Comparison of ENCODE assay signal across 8 cellular contexts in the genomic region with DNA sequence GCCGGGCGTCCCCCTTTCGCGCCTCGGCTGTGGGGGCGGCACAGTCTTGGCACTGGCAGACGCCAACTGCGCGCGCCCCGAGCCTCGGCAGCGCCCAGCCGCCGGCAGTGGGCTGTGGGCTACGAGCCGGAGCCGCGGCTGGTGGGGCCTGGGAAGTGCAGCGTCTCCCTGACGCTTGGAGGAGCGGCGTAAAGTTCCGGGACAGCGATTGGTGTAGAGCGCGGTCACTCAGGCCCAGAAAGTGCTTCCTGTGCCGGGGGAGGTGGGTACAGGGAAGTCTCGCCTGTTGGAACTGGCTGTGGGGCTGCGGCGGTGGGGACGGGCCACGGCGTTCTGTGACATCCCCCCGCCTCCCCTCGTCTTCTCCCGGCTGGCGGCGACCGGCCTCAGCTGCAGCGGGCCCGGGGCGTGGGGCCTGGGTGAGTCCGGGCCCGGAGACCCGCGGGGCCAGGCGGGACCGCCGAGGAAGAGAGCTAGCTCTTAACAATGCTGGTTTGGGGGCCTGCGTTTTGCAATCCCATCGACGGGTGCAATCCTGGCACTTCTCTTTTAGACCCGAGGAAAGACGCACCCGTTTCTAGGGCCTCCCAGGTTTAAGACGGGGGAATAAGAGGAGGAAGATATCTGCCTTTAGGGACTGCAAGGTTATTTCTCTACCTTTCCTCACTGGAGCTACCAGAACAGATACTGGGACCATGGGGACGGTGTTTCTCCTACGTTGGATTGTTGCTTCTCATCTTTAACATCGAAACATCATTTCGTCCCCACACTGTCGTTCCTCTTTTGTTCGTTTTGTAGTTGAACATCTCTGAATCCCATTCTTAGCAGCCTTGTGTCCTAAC. TPM values are rescaled to one million over a fixed set of nuclear protein-coding genes. Genes with fewer than 3 reads are reported as not detected.
A peak's percentile ranks its signal among the peaks of the same experiment; 100 is the strongest.
DNase-seq lines count a peak whose midpoint lies in the region; ATAC-seq and TF ChIP-seq lines count a peak whose summit lies in the region.

A gene (minus strand): TSS at position 157 of the 842 bp plus-strand sequence. CDS start 233 bp downstream, outside the sequence.
A gene (plus strand): TSS at position 265 of the 842 bp plus-strand sequence. CDS start 4,575 bp downstream, outside the sequence.

- no peaks in the 10 kb centered on the region for H3K9me3 ChIP-seq in BE2C

- H3K9me3 Mint-ChIP-seq in activated CD4-positive, alpha-beta T cell treated with anti-CD3 and anti-CD28 coated beads for 36 hours (ENCODE audit: low read depth) = no peaks in the 10 kb centered on the region

- intact Hi-C loops in activated CD4-positive, alpha-beta T cell treated with anti-CD3 and anti-CD28 coated beads for 36 hours (cut with DNase I, micrococcal nuclease) = loop anchor here (1.0 to 10.0 kb wide), 9 partner anchors 64 to 1813 kb away; a partner anchor contains a TSS

- H3K4me1 Mint-ChIP-seq in activated CD4-positive, alpha-beta T cell treated with anti-CD3 and anti-CD28 coated beads for 36 hours = peaks cover 35% of the 10 kb centered on the region

- H3K4me3 ChIP-seq in BE2C (ENCODE audit: low read depth, low read length) (peak within 1 kb of the TSS; percentile 76), choroid plexus epithelial cell (ENCODE audit: low read depth, low read length) (peak within 1 kb of the TSS; percentile 82)

- ATAC-seq in HG03439 (IDR thresholded peaks at IDR 0.05; ENCODE audit: unreplicated experiment) = peak; percentile 99
- ATAC-seq in activated CD4-positive, alpha-beta T cell treated with anti-CD3 and anti-CD28 coated beads for 36 hours = peak; percentile 100

- no peaks in the 10 kb centered on the region for H3K27me3 Mint-ChIP-seq in activated CD4-positive, alpha-beta T cell treated with anti-CD3 and anti-CD28 coated beads for 36 hours

- POLR2A ChIA-PET in activated CD4-positive, alpha-beta T cell treated with anti-CD3 and anti-CD28 coated beads for 36 hours (lab: Charles Lee) = no interaction called here

- H3K27me3 ChIP-seq in BE2C = no peaks in the 10 kb centered on the region

- peak; percentile 98 for DNase-seq in BE2C
- DNase-seq in NCI-H510A treated with DMSO at 0.1 percent for 48 hours (lab: John Stamatoyannopoulos, UW) = peak; percentile 89
- DNase-seq in activated CD4-positive, alpha-beta T cell treated with anti-CD3 and anti-CD28 coated beads for 36 hours = peak; percentile 97
- peak; percentile 99 for DNase-seq in choroid plexus epithelial cell (ENCODE audit: low read depth)
- DNase-seq in kidney glomerular epithelial cell (lab: John Stamatoyannopoulos, UW) = peak; percentile 95
- peak; percentile 83 to 87 for DNase-seq in stimulated activated CD4-positive, alpha-beta T cell treated with anti-CD3 and anti-CD28 coated beads, Interleukin-1b, Interleukin-23, amount 100 ng/mL, for 1 hour (ENCODE audit: low read depth in 2 of 2)

- CTCF ChIA-PET in activated CD4-positive, alpha-beta T cell treated with anti-CD3 and anti-CD28 coated beads for 36 hours (lab: Charles Lee) = interaction anchor here (0.5 to 1.3 kb wide), 3 partner anchors 11 to 800 kb away, joined by 4 to 5 read pairs (median 4); no protein-coding TSS in a partner anchor

- no peaks in the 10 kb centered on the region for H3K4me1 ChIP-seq in BE2C

- H3K27ac Mint-ChIP-seq in activated CD4-positive, alpha-beta T cell treated with anti-CD3 and anti-CD28 coated beads for 36 hours = peak within 1 kb of the TSS; percentile 95

- H3K36me3 ChIP-seq in BE2C = no peaks in the 10 kb centered on the region

- TF ChIP-seq POLR2A in GM19193 (IDR thresholded peaks at IDR 0.05; ENCODE audit: extremely low read depth, insufficient read depth, insufficient read length) = peak; percentile 63

- peak within 1 kb of the TSS; percentile 97 for H3K4me3 Mint-ChIP-seq in activated CD4-positive, alpha-beta T cell treated with anti-CD3 and anti-CD28 coated beads for 36 hours

- TF ChIP-seq CTCF in BE2C (IDR thresholded peaks at IDR 0.05; ENCODE audit: low read depth, low read length) (no peak), choroid plexus epithelial cell (conservative IDR thresholded peaks at IDR 0.05; ENCODE audit: low read depth, low read length) (peak; percentile 29)

- peaks cover 17% of the 10 kb centered on the region for H3K36me3 Mint-ChIP-seq in activated CD4-positive, alpha-beta T cell treated with anti-CD3 and anti-CD28 coated beads for 36 hours (ENCODE audit: low read depth)

RNA-seq across cellular contexts. Expression of the first gene that starts in this region (rescaled TPM):
- polyA plus RNA-seq in BE2C (2012; ENCODE audit: insufficient read depth, insufficient read length, low read depth) = 9.9 TPM
- 10 to 100 TPM; 19.4 to 26.5 TPM for total RNA-seq in activated CD4-positive, alpha-beta T cell treated with anti-CD3 and anti-CD28 coated beads for 36 hours

RNA-seq across cellular contexts. Expression of the second gene that starts in this region (rescaled TPM):
- 12.9 TPM for polyA plus RNA-seq in BE2C (2012; ENCODE audit: insufficient read depth, insufficient read length, low read depth)
- 10 to 100 TPM; 27.7 to 37.9 TPM for total RNA-seq in activated CD4-positive, alpha-beta T cell treated with anti-CD3 and anti-CD28 coated beads for 36 hours

Comparison
In these comparisons a context has a peak if more than half of its experiments do, and no peak if none do; other contexts are left out.
1. Peak in every context shown above with its lines: DNase-seq, ATAC-seq and H3K4me3 ChIP-seq.